In the genomic region with DNA sequence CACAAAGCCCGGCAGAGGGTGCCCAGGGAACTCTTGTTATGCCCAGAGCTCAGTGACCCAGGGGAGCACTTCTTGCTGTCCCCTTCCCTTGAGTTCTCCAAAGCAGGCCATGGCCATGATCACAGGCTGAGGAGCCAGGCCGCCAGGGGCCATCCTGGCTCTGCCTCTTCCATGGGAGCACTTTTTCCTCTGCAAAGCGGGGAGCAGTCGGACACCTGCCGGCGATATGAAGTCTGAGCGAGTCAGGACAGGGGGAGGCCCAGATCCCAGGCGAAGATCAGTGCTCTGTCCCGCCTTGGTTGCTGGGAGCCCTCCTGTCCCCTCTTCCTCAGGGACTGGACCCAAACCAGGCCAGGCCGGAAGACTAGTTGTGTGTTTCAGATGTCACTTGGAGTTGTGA, we compare ENCODE assay signal across 21 cellular contexts.
DNase-seq lines count a peak whose midpoint lies in the region; ATAC-seq, FAIRE-seq and TF ChIP-seq lines count a peak whose summit lies in the region.
"Had no signal": no experiment of that assay in that cellular context is flagged by ENCODE, and none has a peak within 500 bp of the region (broad histone marks: within the 10 kb centered on the region; RNA-seq: fewer than 3 reads in every experiment).

No MANE protein-coding gene starts in this region.

- no peak overlapping the region for H2BK12ac ChIP-seq in H9 (ENCODE audit: insufficient read length, low read depth, low read length)
- 0 out of 2 replicates have a peak overlapping the region, but pooled peaks have one; percentile 17 for H2BK12ac ChIP-seq in H1 (ENCODE audit: low read depth, low read length)

- CTCF ChIA-PET in H1 (lab: Charles Lee; ENCODE audit: partially characterized antibody), result interaction anchor here (0.6 to 8.6 kb wide), 5 partner anchors 13 to 86 kb away, joined by 3 to 52 read pairs (median 7); no protein-coding TSS in a partner anchor

- H3K56ac ChIP-seq in H9 (ENCODE audit: insufficient read length, low read depth, low read length) (no peak overlapping the region), H1 (replicated peaks; ENCODE audit: insufficient read length, low read depth, low read length) (no peak overlapping the region)

- H3K9me3 ChIP-seq in H9 (ENCODE audit: control insufficient read depth, low read depth, low read length) (no peaks in the 10 kb centered on the region), H1 (ENCODE audit: insufficient read depth in 2 of 2, low read depth in 1 of 2, low read length in 1 of 2) (no peaks in the 10 kb centered on the region), lower lobe of right lung (no peaks in the 10 kb centered on the region), psoas muscle (no peaks in the 10 kb centered on the region), T-helper 17 cell (ENCODE audit: control insufficient read depth, low read length, poor library complexity, severe bottlenecking) (no peaks in the 10 kb centered on the region)
- H3K9me3 ChIP-seq: BE2C, HAP-1, SJCRH30 had no signal

- H4K91ac ChIP-seq in H9 (ENCODE audit: insufficient read length, low read depth, low read length) (no peak overlapping the region), H1 (replicated peaks; ENCODE audit: insufficient read length, low read length) (no peak overlapping the region)

- H3K23me2 ChIP-seq in H9 (ENCODE audit: insufficient read length, low read depth, low read length, poor library complexity, severe bottlenecking) (no peaks in the 10 kb centered on the region), H1 (ENCODE audit: low read depth, low read length) (no peaks in the 10 kb centered on the region; the same call in 1 of the 2 replicates)

- H3K4me1 Mint-ChIP-seq in H9, result peaks cover 32 to 44% of the 10 kb centered on the region in 2 experiments
- H3K4me1 Mint-ChIP-seq in T-helper 17 cell, result peaks cover 2% of the 10 kb centered on the region

- H3K9ac ChIP-seq in H9 (ENCODE audit: extremely low read depth, insufficient read length, low read length) (no peak overlapping the region), H1 (replicated peaks in 1 of 4; ENCODE audit: extremely low read depth in 1 of 4, low read depth in 3 of 4, low read length in 3 of 4) (no peak overlapping the region)
- H3K9ac ChIP-seq: KMS-11 had no signal

- no peak overlapping the region for H3K4ac ChIP-seq in H9 (ENCODE audit: low read depth, low read length)
- no peak overlapping the region for H3K4ac ChIP-seq in H1 (replicated peaks; ENCODE audit: insufficient read length, low read depth, low read length)

- H3T11ph ChIP-seq in H9 (ENCODE audit: low read length), result no peak overlapping the region

- H2BK20ac ChIP-seq in H9 (ENCODE audit: low read depth, low read length, poor library complexity, severe bottlenecking) (no peak overlapping the region), H1 (ENCODE audit: low read length) (no peak overlapping the region)

- H3K79me1 ChIP-seq in H9 (ENCODE audit: insufficient read depth, low read depth, low read length, poor library complexity, severe bottlenecking), result no peaks in the 10 kb centered on the region
- H3K79me1 ChIP-seq in H1 (ENCODE audit: low read depth, low read length), result no peaks in the 10 kb centered on the region; the same call in 1 of the 2 replicates

- H2BK120ac ChIP-seq in H9 (ENCODE audit: low read depth, low read length, poor library complexity, severe bottlenecking) (no peak overlapping the region), H1 (replicated peaks; ENCODE audit: low read depth, low read length) (no peak overlapping the region)

- H3K27me3 Mint-ChIP-seq in H9 (ENCODE audit: low read depth) (no peaks in the 10 kb centered on the region), T-helper 17 cell (no peaks in the 10 kb centered on the region)

- H3K18ac ChIP-seq in H9 (ENCODE audit: insufficient read length, low read depth, low read length) (no peak overlapping the region), H1 (ENCODE audit: extremely low read depth, low read length) (no peak overlapping the region)

- no peaks in the 10 kb centered on the region for H3K79me2 ChIP-seq in H9 (ENCODE audit: insufficient read depth, low read length)
- H3K79me2 ChIP-seq in H1 (ENCODE audit: control insufficient read depth in 1 of 2, insufficient read depth in 2 of 2, low read length in 2 of 2), result no peaks in the 10 kb centered on the region

- H2BK5ac ChIP-seq in H9 (ENCODE audit: insufficient read length, low read length), result no peak overlapping the region
- H2BK5ac ChIP-seq in H1 (ENCODE audit: low read depth, low read length), result peak overlapping the region; percentile 35; the same call in 1 of the 2 replicates

- H3K4me1 ChIP-seq in H9 (ENCODE audit: insufficient read depth, low read length) (no peaks in the 10 kb centered on the region; the same call in 1 of the 2 replicates), H1 (replicated peaks in 1 of 4; ENCODE audit: control insufficient read depth in 3 of 4, insufficient read depth in 4 of 4, low read length in 3 of 4) (peaks cover 4 to 26% (median 14%) of the 10 kb centered on the region in 4 experiments), lower lobe of right lung (no peaks in the 10 kb centered on the region), psoas muscle (no peaks in the 10 kb centered on the region)
- H3K4me1 ChIP-seq: BE2C, SJCRH30 had no signal

- intact Hi-C loops in lower lobe of right lung (cut with DNase I), result no loop called here
- intact Hi-C loops in psoas muscle (cut with DNase I), result no loop called here

- H4K8ac ChIP-seq in H9 (replicated peaks; ENCODE audit: insufficient read length, low read depth, low read length) (no peak overlapping the region), H1 (ENCODE audit: extremely low read depth, insufficient read depth, low read length) (no peak overlapping the region)

- no peak for FAIRE-seq in H1 (lab: Jason Lieb, UNC)
- FAIRE-seq: D721Med had no signal

- H3K36me3 Mint-ChIP-seq in H9 (ENCODE audit: insufficient read depth in 1 of 3, low read depth in 3 of 3) (peaks cover 5 to 15% (median 6%) of the 10 kb centered on the region in 3 experiments), T-helper 17 cell (ENCODE audit: low read depth) (peaks cover 2% of the 10 kb centered on the region)

- H3K4me3 Mint-ChIP-seq in H9, result no peak overlapping the region
- H3K4me3 Mint-ChIP-seq in T-helper 17 cell, result no peak overlapping the region

- TF ChIP-seq RAD21 in H1 (IDR thresholded peaks at IDR 0.05 in 1 of 2, conservative IDR thresholded peaks at IDR 0.05 in 1 of 2; ENCODE audit: low read depth in 2 of 2, low read length in 2 of 2), result no peak

- no peak for DNase-seq in H9
- no peak for DNase-seq in H1 (ENCODE audit: low read depth in 1 of 2, low spot score in 2 of 2)
- peak; percentile 24 for DNase-seq in lower lobe of right lung
- peak; percentile 2 to 16 for DNase-seq in psoas muscle
- DNase-seq in T-helper 17 cell, result no peak
- no peak for DNase-seq in NCI-H1048 (lab: John Stamatoyannopoulos, UW)
- no peak for DNase-seq in GM13976 (ENCODE audit: low spot score)
- DNase-seq: BE2C, DMS79, NCI-H1105, NCI-H146, NCI-H2029 treated with DMSO at 0.1 percent for 48 hours, NCI-H345, NCI-H524 treated with DMSO at 0.1 percent for 48 hours, NCI-H82, SJCRH30 had no signal

- H3K14ac ChIP-seq in H9 (ENCODE audit: insufficient read depth, low read length) (no peak overlapping the region), H1 (ENCODE audit: insufficient read length) (no peak overlapping the region)

- TF ChIP-seq POLR2A in H1 (IDR thresholded peaks at IDR 0.05; ENCODE audit: control extremely low read depth in 1 of 2, low read depth in 2 of 2, low read length in 2 of 2), result no peak

- H3K9me3 Mint-ChIP-seq in H9, result no peaks in the 10 kb centered on the region

- H2AFZ ChIP-seq in H9 (ENCODE audit: low read length) (no peak overlapping the region), H1 (ENCODE audit: low read length) (no peak overlapping the region)

- H4K20me1 ChIP-seq in H9 (ENCODE audit: control insufficient read depth, insufficient read depth, insufficient read length) (no peaks in the 10 kb centered on the region), H1 (replicated peaks in 1 of 2; ENCODE audit: control insufficient read depth in 1 of 2, insufficient read depth in 2 of 2, low read length in 2 of 2) (no peaks in the 10 kb centered on the region)

- H3K4me3 ChIP-seq in H1 (ENCODE audit: extremely low read depth in 1 of 4, insufficient read depth in 2 of 4, low read depth in 3 of 4, low read length in 4 of 4), result no peak overlapping the region
- no peak overlapping the region for H3K4me3 ChIP-seq in lower lobe of right lung
- H3K4me3 ChIP-seq in psoas muscle, result no peak overlapping the region
- H3K4me3 ChIP-seq: HAP-1, SJCRH30 had no signal

- POLR2A ChIA-PET in H1 (lab: Charles Lee; ENCODE audit: partially characterized antibody), result no interaction called here

- H3K27me3 ChIP-seq in H9 (ENCODE audit: insufficient read depth, low read length) (no peaks in the 10 kb centered on the region), H1 (replicated peaks in 1 of 4; ENCODE audit: control insufficient read depth in 3 of 4, extremely low read depth in 1 of 4, insufficient read depth in 3 of 4, low read length in 3 of 4) (no peaks in the 10 kb centered on the region), lower lobe of right lung (ENCODE audit: low read depth) (no peaks in the 10 kb centered on the region), psoas muscle (ENCODE audit: insufficient read depth in 3 of 3, low read length in 2 of 3) (no peaks in the 10 kb centered on the region)
- H3K27me3 ChIP-seq: BE2C, SJCRH30 had no signal

- peaks cover 0 to 4% (median under 1%) of the 10 kb centered on the region in 4 experiments; a peak in 2 of 8 replicates for H3K36me3 ChIP-seq in H1 (ENCODE audit: control insufficient read depth in 2 of 4, insufficient read depth in 4 of 4, low read length in 3 of 4)
- H3K36me3 ChIP-seq in lower lobe of right lung, result peaks cover 77% of the 10 kb centered on the region
- peaks cover 0 to 52% of the 10 kb centered on the region in 2 donors for H3K36me3 ChIP-seq in psoas muscle (ENCODE audit: insufficient read depth in 1 of 2, low read depth in 1 of 2)
- H3K36me3 ChIP-seq: BE2C, HAP-1 had no signal

- no peak overlapping the region for H2BK15ac ChIP-seq in H9 (ENCODE audit: low read depth, low read length)
- no peak overlapping the region for H2BK15ac ChIP-seq in H1 (ENCODE audit: low read length)

- no peak overlapping the region for H2AK5ac ChIP-seq in H9 (ENCODE audit: insufficient read length, low read length)
- H2AK5ac ChIP-seq in H1 (ENCODE audit: low read depth, low read length), result no peak overlapping the region

- H3K4me2 ChIP-seq in H9 (ENCODE audit: insufficient read depth, insufficient read length, low read length), result no peak overlapping the region
- H3K4me2 ChIP-seq in H1 (ENCODE audit: insufficient read depth in 1 of 2, low read depth in 2 of 2, low read length in 2 of 2), result no peak overlapping the region
- H3K4me2 ChIP-seq: KMS-11 had no signal

- ATAC-seq in lower lobe of right lung (no peak), psoas muscle (no peak), HG03432 (IDR thresholded peaks at IDR 0.05; ENCODE audit: unreplicated experiment) (no peak), T-helper 17 cell (no peak)
- ATAC-seq: Panc1 had no signal

- in situ Hi-C loops in GM13976 (cut with MboI; ENCODE audit: low sequenced_read_pairs, unreplicated experiment), result no loop called here

- H3K27ac Mint-ChIP-seq in H9 (peak overlapping the region in 2 of 3 experiments; percentile 67 to 68; a peak in 3 of 7 replicates), T-helper 17 cell (no peak overlapping the region)

- WGBS in H9 (ENCODE audit: extremely low coverage, insufficient read length, low lambda C conversion rate), result no CpG with 5 or more reads among the region's 10 CpGs
- WGBS in H1 (ENCODE audit: extremely low coverage in 1 of 2, insufficient coverage in 1 of 2, insufficient read length in 1 of 2, insufficient replicate concordance in 2 of 2, low coverage in 1 of 2, low lambda C conversion rate in 2 of 2, missing lambda C conversion rate in 1 of 2), 2 experiments, result 87% methylated on average over 10 of the region's 10 CpGs; no CpG with 5 or more reads in 1 of the 2 experiments
- 91 to 97% (median 97%) methylated on average over 10 of the region's 10 CpGs for WGBS in psoas muscle, 3 donors

- H3K27ac ChIP-seq in H9 (ENCODE audit: insufficient read length, low read depth, low read length) (no peak overlapping the region), H1 (ENCODE audit: low read depth, low read length) (no peak overlapping the region), lower lobe of right lung (no peak overlapping the region), psoas muscle (no peak overlapping the region)
- H3K27ac ChIP-seq: KMS-11, SJCRH30 had no signal

- TF ChIP-seq CTCF in H9 (conservative IDR thresholded peaks at IDR 0.05) (no peak), H1 (IDR thresholded peaks at IDR 0.05; ENCODE audit: control extremely low read depth in 1 of 3, insufficient read depth in 1 of 3, low read depth in 1 of 3, low read length in 3 of 3) (no peak), lower lobe of right lung (IDR thresholded peaks at IDR 0.05) (no peak), psoas muscle (IDR thresholded peaks at IDR 0.05) (no peak), GM13976 (IDR thresholded peaks at IDR 0.05; ENCODE audit: borderline replicate concordance, control extremely low read depth, extremely low read depth, insufficient read depth, missing control alignments) (no peak)

- no peak for TF ChIP-seq EP300 in H1 (IDR thresholded peaks at IDR 0.05; ENCODE audit: borderline replicate concordance in 1 of 2, low read depth in 2 of 2, low read length in 2 of 2)

- H3K23ac ChIP-seq in H9 (ENCODE audit: insufficient read length, low read depth, low read length), result no peak overlapping the region
- H3K23ac ChIP-seq in H1 (ENCODE audit: insufficient read length), result no peak overlapping the region

- H4K5ac ChIP-seq in H9 (ENCODE audit: insufficient read length, low read depth, low read length), result no peak overlapping the region
- H4K5ac ChIP-seq in H1 (ENCODE audit: insufficient read length, low read depth, low read length), result no peak overlapping the region

Comparison
In these comparisons a context has a peak if more than half of its experiments do, and no peak if none do; other contexts are left out.
1. DNase-seq: peak in lower lobe of right lung (single experiment) and psoas muscle (2 of 2); none in H9 (single experiment), H1 (0 of 2), T-helper 17 cell (0 of 3), NCI-H1048 (single experiment) and GM13976 (single experiment).